In the genomic region with DNA sequence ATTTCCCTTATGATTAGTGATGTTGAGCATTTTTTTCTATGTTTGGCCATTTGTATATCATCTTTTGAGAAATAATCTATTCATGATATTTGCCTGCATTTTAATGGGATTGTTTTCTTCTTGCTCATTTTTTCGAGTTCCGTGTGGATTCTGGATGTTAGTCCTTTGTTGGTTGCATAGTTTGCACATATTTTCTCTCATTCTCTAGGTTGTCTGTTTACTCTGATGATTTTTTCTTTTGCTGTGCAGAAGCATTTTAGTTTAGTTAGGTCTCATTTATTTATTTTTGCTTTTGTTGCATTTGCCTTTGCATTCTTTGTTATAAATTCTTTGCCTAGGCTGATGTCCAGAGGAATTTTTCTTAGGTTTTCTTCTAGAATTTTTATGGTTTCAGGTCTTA, we compare ENCODE assay signal across 29 cellular contexts.
DNase-seq lines count a peak whose midpoint lies in the region; ATAC-seq, FAIRE-seq and TF ChIP-seq lines count a peak whose summit lies in the region.
"Had no signal": no experiment of that assay in that cellular context is flagged by ENCODE, and none has a peak within 500 bp of the region (broad histone marks: within the 10 kb centered on the region; RNA-seq: fewer than 3 reads in every experiment).

No MANE protein-coding gene starts in this region.

- H3K79me1 ChIP-seq in IMR-90 (ENCODE audit: low read depth in 1 of 2, low read length in 2 of 2): peaks cover 10% of the 10 kb centered on the region in 2 experiments; a peak in 3 of 4 replicates

- peaks cover 4% of the 10 kb centered on the region; the same call in 1 of the 2 replicates for H3K9me3 ChIP-seq in IMR-90 (ENCODE audit: control insufficient read depth, insufficient read depth, low read length)
- peaks cover 11% of the 10 kb centered on the region for H3K9me3 ChIP-seq in adipocyte (ENCODE audit: control insufficient read depth, low read length)
- no peaks in the 10 kb centered on the region for H3K9me3 ChIP-seq in neural progenitor cell (ENCODE audit: low read depth)
- H3K9me3 ChIP-seq: BE2C, BLaER1 had no signal

- H3K27ac ChIP-seq in IMR-90 (ENCODE audit: insufficient read depth, low read length): no peak overlapping the region
- H3K27ac ChIP-seq in neural progenitor cell: no peak overlapping the region
- H3K27ac ChIP-seq: BLaER1 had no signal

- POLR2A ChIA-PET in IMR-90 (lab: Charles Lee; ENCODE audit: unreplicated experiment): no interaction called here

- H3K79me2 ChIP-seq in neural progenitor cell (ENCODE audit: low read depth): peaks cover 4% of the 10 kb centered on the region

- H2AK5ac ChIP-seq in IMR-90 (ENCODE audit: low read depth, low read length): no peak overlapping the region

- H2BK5ac ChIP-seq in IMR-90 (ENCODE audit: low read depth, low read length, poor library complexity, severe bottlenecking): peak overlapping the region; percentile 85

- in situ Hi-C loops in IMR-90 (cut with MboI; ENCODE audit: low sequenced_read_pairs): no loop called here

- no peak overlapping the region for H3K14ac ChIP-seq in IMR-90 (replicated peaks; ENCODE audit: low read depth, low read length)

- no peak overlapping the region for H2AK9ac ChIP-seq in IMR-90 (replicated peaks; ENCODE audit: low read depth, low read length, poor library complexity)

- peak; percentile 14 for FAIRE-seq in colon (lab: Jason Lieb, UNC)
- FAIRE-seq: A204.1, G401.6, GM12878, GM12892, GM18507 had no signal

- TF ChIP-seq RAD21 in IMR-90 (IDR thresholded peaks at IDR 0.05; ENCODE audit: low read length): no peak

- H3K9me3 Mint-ChIP-seq in mesothelial cell of epicardium: peaks cover 38% of the 10 kb centered on the region
- no peaks in the 10 kb centered on the region for H3K9me3 Mint-ChIP-seq in neural progenitor cell

- no peaks in the 10 kb centered on the region for H3K27me3 Mint-ChIP-seq in mesothelial cell of epicardium (ENCODE audit: low read depth)
- H3K27me3 Mint-ChIP-seq in neural progenitor cell (ENCODE audit: insufficient read depth, low read depth): no peaks in the 10 kb centered on the region
- H3K27me3 Mint-ChIP-seq: CD4-positive, alpha-beta memory T cell; CD4-positive, CD25-positive, alpha-beta regulatory T cell; CD8-positive, alpha-beta memory T cell had no signal

- CTCF ChIA-PET in IMR-90 (lab: Yijun Ruan, JAX): no interaction called here

- peak; percentile 64; the same call in 1 of the 2 replicates for ATAC-seq in IMR-90 (ENCODE audit: low read depth)
- no peak for ATAC-seq in GM21423 (IDR thresholded peaks at IDR 0.05; ENCODE audit: unreplicated experiment)
- ATAC-seq: GM12878 had no signal

- no peaks in the 10 kb centered on the region for H3K9me1 ChIP-seq in IMR-90 (ENCODE audit: insufficient read depth, low read length)

- H3K36me3 ChIP-seq in IMR-90 (ENCODE audit: control insufficient read depth, insufficient read depth, low read length) (no peaks in the 10 kb centered on the region), adipocyte (ENCODE audit: control insufficient read depth, insufficient read depth, low read length, severe bottlenecking) (no peaks in the 10 kb centered on the region), neural progenitor cell (no peaks in the 10 kb centered on the region)
- H3K36me3 ChIP-seq: BE2C, BLaER1 had no signal

- no TSS peak for BruUV-seq in IMR-90 (replicated peaks; lab: Mats Ljungman, UMichigan)

- TF ChIP-seq CTCF in IMR-90 (conservative IDR thresholded peaks at IDR 0.05; ENCODE audit: low read depth, low read length) (no peak), mesothelial cell of epicardium (IDR thresholded peaks at IDR 0.05; ENCODE audit: unreplicated experiment) (no peak), neural progenitor cell (IDR thresholded peaks at IDR 0.05) (no peak)

- H3K56ac ChIP-seq in IMR-90 (ENCODE audit: extremely low read depth, insufficient read depth, low read length): no peak overlapping the region

- TF ChIP-seq POLR2A in IMR-90 (IDR thresholded peaks at IDR 0.05; ENCODE audit: low read depth, low read length): no peak

- no peak overlapping the region; the same call in 1 of the 2 replicates for H3K18ac ChIP-seq in IMR-90 (ENCODE audit: low read depth, low read length)

- H3K4me1 ChIP-seq in IMR-90 (ENCODE audit: control insufficient read depth, insufficient read depth, low read length) (no peaks in the 10 kb centered on the region), adipocyte (ENCODE audit: control insufficient read depth, insufficient read depth, low read length) (no peaks in the 10 kb centered on the region), neural progenitor cell (no peaks in the 10 kb centered on the region)
- H3K4me1 ChIP-seq: BE2C, BLaER1 had no signal

- H3F3A ChIP-seq in neural progenitor cell (ENCODE audit: low read depth): no peaks in the 10 kb centered on the region

- intact Hi-C loops in IMR-90 (cut with micrococcal nuclease): no loop called here

- no peak overlapping the region for H3K23ac ChIP-seq in IMR-90 (ENCODE audit: low read depth, low read length)

- no peak overlapping the region for H3K4me3 ChIP-seq in IMR-90 (ENCODE audit: insufficient read depth, low read depth, low read length)
- no peak overlapping the region for H3K4me3 ChIP-seq in adipocyte (ENCODE audit: low read length)
- H3K4me3 ChIP-seq in neural progenitor cell: no peak overlapping the region
- H3K4me3 ChIP-seq: BLaER1, GM12878 had no signal

- H3K27ac Mint-ChIP-seq in mesothelial cell of epicardium (no peak overlapping the region), neural progenitor cell (no peak overlapping the region)
- H3K27ac Mint-ChIP-seq: CD14-positive monocyte; CD4-positive, alpha-beta memory T cell; CD4-positive, CD25-positive, alpha-beta regulatory T cell; CD8-positive, alpha-beta memory T cell had no signal

- dilution Hi-C loops in IMR-90 (cut with HindIII; ENCODE audit: low sequenced_read_pairs, unreplicated experiment): no loop called here

- no peak overlapping the region for H4K8ac ChIP-seq in IMR-90 (ENCODE audit: low read depth in 2 of 2, low read length in 2 of 2)

- H2BK15ac ChIP-seq in IMR-90 (ENCODE audit: low read depth, low read length): no peak overlapping the region

- H3K9ac ChIP-seq in IMR-90 (ENCODE audit: low read depth, low read length) (no peak overlapping the region), adipocyte (ENCODE audit: low read length) (no peak overlapping the region), neural progenitor cell (no peak overlapping the region)
- H3K9ac ChIP-seq: BLaER1 had no signal

- peaks cover 44% of the 10 kb centered on the region for H3K36me3 Mint-ChIP-seq in mesothelial cell of epicardium
- H3K36me3 Mint-ChIP-seq in neural progenitor cell: peaks cover 21% of the 10 kb centered on the region

- H3K4me3 Mint-ChIP-seq in mesothelial cell of epicardium (no peak overlapping the region), neural progenitor cell (no peak overlapping the region)
- H3K4me3 Mint-ChIP-seq: CD14-positive monocyte; CD4-positive, alpha-beta memory T cell; CD4-positive, CD25-positive, alpha-beta regulatory T cell; CD8-positive, alpha-beta memory T cell had no signal

- H2BK120ac ChIP-seq in IMR-90 (ENCODE audit: low read depth, low read length): no peak overlapping the region

- H2AFZ ChIP-seq in IMR-90 (replicated peaks; ENCODE audit: low read length, poor library complexity) (no peak overlapping the region), neural progenitor cell (replicated peaks) (no peak overlapping the region)

- H3K4me2 ChIP-seq in IMR-90 (ENCODE audit: low read depth, low read length): peak overlapping the region; percentile 50; the same call in 1 of the 2 replicates
- no peak overlapping the region for H3K4me2 ChIP-seq in neural progenitor cell
- H3K4me2 ChIP-seq: BLaER1 had no signal

- peak; percentile 11 for DNase-seq in GM04503 (ENCODE audit: low read depth)
- peak; percentile 10 for DNase-seq in IMR-90
- DNase-seq in adipocyte (ENCODE audit: low read depth): peak; percentile 18
- no peak for DNase-seq in mesothelial cell of epicardium (ENCODE audit: low spot score in 2 of 2, unreplicated experiment in 2 of 2)
- DNase-seq in RKO (ENCODE audit: low spot score): no peak
- DNase-seq in neural progenitor cell (ENCODE audit: low spot score): no peak
- DNase-seq: 8988T; ACHN; BE2C; C1 segment of cervical spinal cord; CD4-positive, alpha-beta memory T cell; CD4-positive, CD25-positive, alpha-beta regulatory T cell; CD8-positive, alpha-beta memory T cell; COR-L47; DMS 273 treated with DMSO at 0.1 percent for 48 hours; DMS153; DMS53; DMS79; DND-41; GF-D8 had no signal

- no peak overlapping the region for H3K4ac ChIP-seq in IMR-90 (ENCODE audit: low read depth, low read length)

- WGBS in IMR-90 (ENCODE audit: extremely low coverage in 2 of 2, insufficient read length in 1 of 2), 2 experiments: no CpG with 5 or more reads among the region's 2 CpGs

- H2BK20ac ChIP-seq in IMR-90 (ENCODE audit: low read depth, low read length): no peak overlapping the region

- no peak overlapping the region for H4K91ac ChIP-seq in IMR-90 (ENCODE audit: insufficient read depth, low read depth, low read length)

- no peaks in the 10 kb centered on the region for H4K20me1 ChIP-seq in IMR-90 (ENCODE audit: insufficient read depth, low read length)
- H4K20me1 ChIP-seq in neural progenitor cell (ENCODE audit: low read depth): no peaks in the 10 kb centered on the region
- H4K20me1 ChIP-seq: BLaER1 had no signal

- H3K27me3 ChIP-seq in IMR-90 (ENCODE audit: control insufficient read depth, insufficient read depth, low read length): no peaks in the 10 kb centered on the region
- H3K27me3 ChIP-seq in adipocyte (replicated peaks; ENCODE audit: control insufficient read depth, insufficient read depth, low read length): no peaks in the 10 kb centered on the region
- H3K27me3 ChIP-seq in neural progenitor cell: no peaks in the 10 kb centered on the region
- H3K27me3 ChIP-seq: BE2C, BLaER1 had no signal

- no peaks in the 10 kb centered on the region for H3K4me1 Mint-ChIP-seq in mesothelial cell of epicardium
- H3K4me1 Mint-ChIP-seq in neural progenitor cell: no peaks in the 10 kb centered on the region
- H3K4me1 Mint-ChIP-seq: CD14-positive monocyte had no signal

- H4K5ac ChIP-seq in IMR-90 (ENCODE audit: low read depth, low read length): no peak overlapping the region

TF ChIP-seq in IMR-90, 13 proteins besides CTCF, POLR2A, EP300 and RAD21 (continues in another document):
- TF ChIP-seq MAFK (IDR thresholded peaks at IDR 0.05; ENCODE audit: low read depth, low read length) (no peak), SMC3 (IDR thresholded peaks at IDR 0.05; ENCODE audit: low read depth, low read length) (no peak), MAZ (IDR thresholded peaks at IDR 0.05; ENCODE audit: borderline replicate concordance, low read depth, low read length) (no peak), FOS (IDR thresholded peaks at IDR 0.05; ENCODE audit: low read depth, low read length) (no peak), CHD1 (IDR thresholded peaks at IDR 0.05; ENCODE audit: low read depth, low read length) (no peak)

Comparison
In these comparisons a context has a peak if more than half of its experiments do, and no peak if none do; other contexts are left out.
1. DNase-seq: peak in GM04503 (single experiment), IMR-90 (single experiment) and adipocyte (single experiment); none in mesothelial cell of epicardium (0 of 2), RKO (single experiment) and neural progenitor cell (single experiment).